ENCODE assay signal across 9 cellular contexts in genomic region chr3:134483195-134483890, GRCh38. TPM values are rescaled to one million over a fixed set of nuclear protein-coding genes. Genes with fewer than 3 reads are reported as not detected.
DNase-seq lines count a peak whose midpoint lies in the region; ATAC-seq and TF ChIP-seq lines count a peak whose summit lies in the region.
"Had no signal": no experiment of that assay in that cellular context is flagged by ENCODE, and none has a peak within 500 bp of the region (broad histone marks: within the 10 kb centered on the region; RNA-seq: fewer than 3 reads in every experiment).

No MANE protein-coding gene starts in this region.

- TF ChIP-seq CTCF in Loucy (conservative IDR thresholded peaks at IDR 0.05; ENCODE audit: low read length) (no peak), mammary epithelial cell (conservative IDR thresholded peaks at IDR 0.05 in 1 of 2, IDR thresholded peaks at IDR 0.05 in 1 of 2; ENCODE audit: extremely low read depth in 1 of 2, insufficient read depth in 1 of 2, low read depth in 1 of 2, low read length in 2 of 2) (no peak), H9 (conservative IDR thresholded peaks at IDR 0.05) (no peak)

- no peaks in the 10 kb centered on the region for H3K79me1 ChIP-seq in H9 (ENCODE audit: insufficient read depth, low read depth, low read length, poor library complexity, severe bottlenecking)

- peaks cover 37% of the 10 kb centered on the region for H3K36me3 ChIP-seq in CD4-positive, CD25-positive, alpha-beta regulatory T cell (ENCODE audit: control insufficient read depth, insufficient read depth, low read length)
- H3K36me3 ChIP-seq in Loucy (ENCODE audit: insufficient read depth, low read length), result peaks cover 33% of the 10 kb centered on the region
- H3K36me3 ChIP-seq in mammary epithelial cell (ENCODE audit: insufficient read depth, low read length), result peaks cover 30% of the 10 kb centered on the region

- peak overlapping the region; percentile 10 to 99 (median 67) for H3K4me3 Mint-ChIP-seq in CD4-positive, CD25-positive, alpha-beta regulatory T cell
- H3K4me3 Mint-ChIP-seq in natural killer cell treated with Interleukin-12 subunit alpha and Interleukin-12 subunit beta and Interleukin-15 and Interleukin-18, amount 100 ng/mL, for 72 hours, result peak overlapping the region; percentile 12
- H3K4me3 Mint-ChIP-seq in H9, result peak overlapping the region in 1 of 2 experiments; percentile 96; a peak in 1 of 5 replicates

- H3K4me2 ChIP-seq in Loucy (ENCODE audit: low read depth, low read length, poor library complexity, severe bottlenecking) (peak overlapping the region; percentile 97), mammary epithelial cell (ENCODE audit: insufficient read depth, low read depth, low read length) (peak overlapping the region; percentile 60), H9 (ENCODE audit: insufficient read depth, insufficient read length, low read length) (no peak overlapping the region)

- H3K27ac Mint-ChIP-seq in CD4-positive, CD25-positive, alpha-beta regulatory T cell, result peak overlapping the region in 2 of 3 donors; percentile 16 to 18
- no peak overlapping the region for H3K27ac Mint-ChIP-seq in natural killer cell treated with Interleukin-12 subunit alpha and Interleukin-12 subunit beta and Interleukin-15 and Interleukin-18, amount 100 ng/mL, for 72 hours
- peak overlapping the region in 1 of 3 experiments; percentile 69; a peak in 2 of 7 replicates for H3K27ac Mint-ChIP-seq in H9

- H3K56ac ChIP-seq in H9 (ENCODE audit: insufficient read length, low read depth, low read length), result no peak overlapping the region

- H4K20me1 ChIP-seq in Loucy (ENCODE audit: insufficient read depth, low read length, poor library complexity, severe bottlenecking), result peaks cover 11% of the 10 kb centered on the region
- no peaks in the 10 kb centered on the region for H4K20me1 ChIP-seq in mammary epithelial cell (ENCODE audit: insufficient read depth, low read length)
- H4K20me1 ChIP-seq in H9 (ENCODE audit: control insufficient read depth, insufficient read depth, insufficient read length), result no peaks in the 10 kb centered on the region

- CTCF ChIA-PET in mammary epithelial cell (lab: Charles Lee; ENCODE audit: low non-redundant PET), result no interaction called here

- no peak overlapping the region for H2BK120ac ChIP-seq in H9 (ENCODE audit: low read depth, low read length, poor library complexity, severe bottlenecking)

- no peak overlapping the region for H3T11ph ChIP-seq in H9 (ENCODE audit: low read length)

- H3K4me1 Mint-ChIP-seq in CD4-positive, CD25-positive, alpha-beta regulatory T cell, result peaks cover 36 to 59% (median 43%) of the 10 kb centered on the region in 4 donors
- peaks cover 30 to 41% of the 10 kb centered on the region in 2 donors for H3K4me1 Mint-ChIP-seq in natural killer cell treated with Interleukin-12 subunit alpha and Interleukin-12 subunit beta and Interleukin-15 and Interleukin-18, amount 100 ng/mL, for 72 hours (ENCODE audit: low read depth in 2 of 2)
- peaks cover 22 to 24% of the 10 kb centered on the region in 2 experiments for H3K4me1 Mint-ChIP-seq in H9

- no peaks in the 10 kb centered on the region for H3K9me2 ChIP-seq in Loucy (replicated peaks; ENCODE audit: low read depth, low read length)

- H4K5ac ChIP-seq in H9 (ENCODE audit: insufficient read length, low read depth, low read length), result no peak overlapping the region

- H2AFZ ChIP-seq in Loucy (ENCODE audit: low read length) (no peak overlapping the region), mammary epithelial cell (ENCODE audit: low read depth, low read length) (no peak overlapping the region), H9 (ENCODE audit: low read length) (no peak overlapping the region)

- H2AK5ac ChIP-seq in H9 (ENCODE audit: insufficient read length, low read length), result no peak overlapping the region

- no peaks in the 10 kb centered on the region for H3K9me3 ChIP-seq in CD4-positive, CD25-positive, alpha-beta regulatory T cell (ENCODE audit: control insufficient read depth in 2 of 2, low read length in 2 of 2)
- H3K9me3 ChIP-seq in Loucy (ENCODE audit: insufficient read depth, low read depth, low read length), result no peaks in the 10 kb centered on the region
- no peaks in the 10 kb centered on the region for H3K9me3 ChIP-seq in mammary epithelial cell (replicated peaks; ENCODE audit: insufficient read depth, low read length)
- H3K9me3 ChIP-seq in H9 (ENCODE audit: control insufficient read depth, low read depth, low read length), result no peaks in the 10 kb centered on the region

- no peak for ATAC-seq in CD4-positive, CD25-positive, alpha-beta regulatory T cell (ENCODE audit: low read depth in 2 of 2)
- ATAC-seq in natural killer cell treated with Interleukin-12 subunit alpha and Interleukin-12 subunit beta and Interleukin-15 and Interleukin-18, amount 100 ng/mL, for 72 hours, result no peak
- ATAC-seq in HG03039 (IDR thresholded peaks at IDR 0.05; ENCODE audit: unreplicated experiment), result no peak

- TSS peak; percentile 9 for BruUV-seq in mammary epithelial cell (replicated peaks; lab: Mats Ljungman, UMichigan)

- H2BK20ac ChIP-seq in H9 (ENCODE audit: low read depth, low read length, poor library complexity, severe bottlenecking), result no peak overlapping the region

- H3K4me3 ChIP-seq in CD4-positive, CD25-positive, alpha-beta regulatory T cell (ENCODE audit: low read depth, low read length), result no peak overlapping the region
- H3K4me3 ChIP-seq in Loucy (ENCODE audit: low read length, poor library complexity, severe bottlenecking) (peak overlapping the region; percentile 90), mammary epithelial cell (replicated peaks in 1 of 3; ENCODE audit: insufficient read depth in 1 of 3, low read depth in 2 of 3, low read length in 3 of 3) (no peak overlapping the region)

- H3K27ac ChIP-seq in CD4-positive, CD25-positive, alpha-beta regulatory T cell (ENCODE audit: insufficient read depth, low read length, poor library complexity, severe bottlenecking), result no peak overlapping the region
- H3K27ac ChIP-seq in mammary epithelial cell (ENCODE audit: insufficient read depth, low read depth, low read length) (peak overlapping the region; percentile 78), H9 (ENCODE audit: insufficient read length, low read depth, low read length) (no peak overlapping the region)

- H3K36me3 Mint-ChIP-seq in CD4-positive, CD25-positive, alpha-beta regulatory T cell, result peaks cover 31% of the 10 kb centered on the region
- peaks cover 11% of the 10 kb centered on the region for H3K36me3 Mint-ChIP-seq in natural killer cell treated with Interleukin-12 subunit alpha and Interleukin-12 subunit beta and Interleukin-15 and Interleukin-18, amount 100 ng/mL, for 72 hours
- peaks cover 6 to 41% (median 38%) of the 10 kb centered on the region in 3 experiments for H3K36me3 Mint-ChIP-seq in H9 (ENCODE audit: insufficient read depth in 1 of 3, low read depth in 3 of 3)

- H4K8ac ChIP-seq in H9 (replicated peaks; ENCODE audit: insufficient read length, low read depth, low read length), result no peak overlapping the region

- H2BK15ac ChIP-seq in H9 (ENCODE audit: low read depth, low read length), result no peak overlapping the region

- no peak for DNase-seq in CD4-positive, CD25-positive, alpha-beta regulatory T cell
- DNase-seq in mammary epithelial cell (peak; percentile 85), H9 (no peak)
- DNase-seq in natural killer cell treated with Interleukin-12 subunit alpha and Interleukin-12 subunit beta and Interleukin-15 and Interleukin-18, amount 100 ng/mL, for 72 hours (ENCODE audit: low spot score), result no peak
- DNase-seq in stimulated activated naive CD4-positive, alpha-beta T cell treated with Interleukin-2 at 50 U/mL for 16 hours (lab: John Stamatoyannopoulos, UW), result no peak
- DNase-seq in activated CD4-positive, alpha-beta T cell treated with anti-CD3 and anti-CD28 coated beads for 4 hours, result no peak
- DNase-seq: erythroblast had no signal

- H3F3A ChIP-seq in Loucy (ENCODE audit: low read depth), result no peaks in the 10 kb centered on the region

- peaks cover 7% of the 10 kb centered on the region for H3K27me3 Mint-ChIP-seq in CD4-positive, CD25-positive, alpha-beta regulatory T cell
- no peaks in the 10 kb centered on the region for H3K27me3 Mint-ChIP-seq in natural killer cell treated with Interleukin-12 subunit alpha and Interleukin-12 subunit beta and Interleukin-15 and Interleukin-18, amount 100 ng/mL, for 72 hours
- no peaks in the 10 kb centered on the region for H3K27me3 Mint-ChIP-seq in H9 (ENCODE audit: low read depth)

- no peak overlapping the region for H3K14ac ChIP-seq in H9 (ENCODE audit: insufficient read depth, low read length)

- H3K23ac ChIP-seq in H9 (ENCODE audit: insufficient read length, low read depth, low read length), result no peak overlapping the region

- peaks cover 41% of the 10 kb centered on the region for H3K4me1 ChIP-seq in CD4-positive, CD25-positive, alpha-beta regulatory T cell (ENCODE audit: control insufficient read depth, insufficient read depth, low read length, poor library complexity, severe bottlenecking)
- H3K4me1 ChIP-seq in Loucy (ENCODE audit: insufficient read depth, low read length, poor library complexity, severe bottlenecking) (peaks cover 34% of the 10 kb centered on the region), mammary epithelial cell (ENCODE audit: insufficient read depth, low read length) (peaks cover 38% of the 10 kb centered on the region), H9 (ENCODE audit: insufficient read depth, low read length) (peaks cover 2% of the 10 kb centered on the region; the same call in 1 of the 2 replicates)

- H3K23me2 ChIP-seq in H9 (ENCODE audit: insufficient read length, low read depth, low read length, poor library complexity, severe bottlenecking), result peaks cover 11% of the 10 kb centered on the region

- H3K18ac ChIP-seq in H9 (ENCODE audit: insufficient read length, low read depth, low read length), result no peak overlapping the region

- H3K79me2 ChIP-seq in Loucy (ENCODE audit: insufficient read depth, low read length) (peaks cover 55% of the 10 kb centered on the region), mammary epithelial cell (ENCODE audit: insufficient read depth, low read length) (peaks cover 59% of the 10 kb centered on the region), H9 (ENCODE audit: insufficient read depth, low read length) (no peaks in the 10 kb centered on the region; the same call in 1 of the 2 replicates)

- H4K91ac ChIP-seq in H9 (ENCODE audit: insufficient read length, low read depth, low read length), result no peak overlapping the region

- H2BK5ac ChIP-seq in H9 (ENCODE audit: insufficient read length, low read length), result no peak overlapping the region

- H2BK12ac ChIP-seq in H9 (ENCODE audit: insufficient read length, low read depth, low read length), result no peak overlapping the region

- no peaks in the 10 kb centered on the region for H3K27me3 ChIP-seq in CD4-positive, CD25-positive, alpha-beta regulatory T cell (ENCODE audit: control insufficient read depth, insufficient read depth, low read length)
- H3K27me3 ChIP-seq in Loucy (ENCODE audit: insufficient read depth, low read length, poor library complexity, severe bottlenecking) (peaks cover 5% of the 10 kb centered on the region), mammary epithelial cell (ENCODE audit: insufficient read depth, low read length) (no peaks in the 10 kb centered on the region), H9 (ENCODE audit: insufficient read depth, low read length) (no peaks in the 10 kb centered on the region)

- dilution Hi-C loops in mammary epithelial cell (cut with HindIII; ENCODE audit: low sequenced_read_pairs), result loop anchor here (5.0 to 25.0 kb wide), 2 partner anchors 106 to 546 kb away; no protein-coding TSS in a partner anchor

- WGBS in mammary epithelial cell (ENCODE audit: low coverage, missing lambda C conversion rate), result 74% methylated on average over 6 of the region's 7 CpGs
- WGBS in H9 (ENCODE audit: extremely low coverage, insufficient read length, low lambda C conversion rate), result no CpG with 5 or more reads among the region's 7 CpGs

- H3K9me3 Mint-ChIP-seq in CD4-positive, CD25-positive, alpha-beta regulatory T cell, result no peaks in the 10 kb centered on the region
- H3K9me3 Mint-ChIP-seq in natural killer cell treated with Interleukin-12 subunit alpha and Interleukin-12 subunit beta and Interleukin-15 and Interleukin-18, amount 100 ng/mL, for 72 hours, result no peaks in the 10 kb centered on the region
- no peaks in the 10 kb centered on the region for H3K9me3 Mint-ChIP-seq in H9

- H3K9ac ChIP-seq in Loucy (ENCODE audit: low read depth, low read length, poor library complexity, severe bottlenecking) (peak overlapping the region; percentile 98), mammary epithelial cell (ENCODE audit: insufficient read depth, low read length) (peak overlapping the region; percentile 49), H9 (ENCODE audit: extremely low read depth, insufficient read length, low read length) (no peak overlapping the region)

- in situ Hi-C loops in mammary epithelial cell (cut with MboI; ENCODE audit: low sequenced_read_pairs in 2 of 2), result loop anchor here in 1 of 2 donors (5.0 to 25.0 kb wide), 3 partner anchors 176 to 546 kb away; no protein-coding TSS in a partner anchor

- no peak overlapping the region for H3K4ac ChIP-seq in H9 (ENCODE audit: low read depth, low read length)

- intact Hi-C loops in mammary epithelial cell (cut with micrococcal nuclease), result loop anchor here (10.0 kb wide), 1 partner anchor 909 kb away; the partner anchor contains the start of gene CDV3

RNA-seq across cellular contexts. Expression of gene ANAPC13, which starts 2.4 kb away (rescaled TPM):
- total RNA-seq in CD4-positive, CD25-positive, alpha-beta regulatory T cell, result 21.8 TPM
- 10 to 100 TPM; 74.3 to 89.7 (median 84.3) TPM for polyA plus RNA-seq in CD4-positive, CD25-positive, alpha-beta regulatory T cell
- total RNA-seq in mammary epithelial cell (10 to 100 TPM; 32.2 to 40.5 TPM), H9 (2021) (40.8 and 42.8 TPM in 2 replicates)
- polyA plus RNA-seq in mammary epithelial cell, result 54.2 TPM
- polyA minus RNA-seq in mammary epithelial cell, result 16.2 TPM
- 10 to 100 TPM; 13.0 to 15.8 TPM for total RNA-seq in natural killer cell treated with Interleukin-12 subunit alpha and Interleukin-12 subunit beta and Interleukin-15 and Interleukin-18, amount 100 ng/mL, for 72 hours

RNA-seq across cellular contexts. Expression of gene CEP63, which starts 2.5 kb away (rescaled TPM):
- total RNA-seq in CD4-positive, CD25-positive, alpha-beta regulatory T cell, result 22.0 TPM
- 10 to 100 TPM; 11.8 to 17.5 (median 14.9) TPM for polyA plus RNA-seq in CD4-positive, CD25-positive, alpha-beta regulatory T cell
- total RNA-seq in mammary epithelial cell, result 10 to 100 TPM in 1 of 2 donors, 1 to 10 TPM in 1; 7.2 to 25.3 TPM
- polyA plus RNA-seq in mammary epithelial cell, result 9.0 TPM
- polyA minus RNA-seq in mammary epithelial cell, result 3.9 TPM
- total RNA-seq in natural killer cell treated with Interleukin-12 subunit alpha and Interleukin-12 subunit beta and Interleukin-15 and Interleukin-18, amount 100 ng/mL, for 72 hours, result 10 to 100 TPM; 17.1 to 24.1 TPM
- 15.0 and 16.2 TPM in 2 replicates for total RNA-seq in H9 (2021)

Comparison
In these comparisons a context has a peak if more than half of its experiments do, and no peak if none do; other contexts are left out.
1. H3K27ac Mint-ChIP-seq: peak in CD4-positive, CD25-positive, alpha-beta regulatory T cell (2 of 3); none in natural killer cell treated with Interleukin-12 subunit alpha and Interleukin-12 subunit beta and Interleukin-15 and Interleukin-18, amount 100 ng/mL, for 72 hours (0 of 2).